8 cellular contexts compared by ENCODE assay signal in genomic region chr19:16572332-16573211, GRCh38. TPM values are rescaled to one million over a fixed set of nuclear protein-coding genes. Genes with fewer than 3 reads are reported as not detected.
DNase-seq lines count a peak whose midpoint lies in the region; ATAC-seq and TF ChIP-seq lines count a peak whose summit lies in the region.

SLC35E1 (minus strand) TSS chr19:16572415; CDS start chr19:16572364, 51 bp downstream.

- no peak within 1 kb of the TSS for H2BK20ac ChIP-seq in H9 (ENCODE audit: low read depth, low read length, poor library complexity, severe bottlenecking)

- ATAC-seq in stimulated activated naive CD8-positive, alpha-beta T cell treated with anti-CD3 and anti-CD28 coated beads, Interleukin-15, Interleukin-2, amounts not matched to agents 100 U/mL and 50 U/mL, for 24 hours = peak; percentile 97

- H2BK120ac ChIP-seq in H9 (ENCODE audit: low read depth, low read length, poor library complexity, severe bottlenecking) = no peak within 1 kb of the TSS

- H2BK12ac ChIP-seq in H9 (ENCODE audit: insufficient read length, low read depth, low read length) = no peak within 1 kb of the TSS

- no peak within 1 kb of the TSS for H2BK5ac ChIP-seq in H9 (ENCODE audit: insufficient read length, low read length)

- H4K5ac ChIP-seq in H9 (ENCODE audit: insufficient read length, low read depth, low read length) = no peak within 1 kb of the TSS

- H3K36me3 Mint-ChIP-seq in H9 (ENCODE audit: insufficient read depth in 1 of 3, low read depth in 3 of 3) (peaks cover 13 to 38% (median 33%) of the 10 kb centered on the region in 3 experiments; a peak in 6 of 7 replicates), nephron (ENCODE audit: low read depth) (peaks cover 26% of the 10 kb centered on the region)

- no peaks in the 10 kb centered on the region for H3K9me3 ChIP-seq in H9 (ENCODE audit: control insufficient read depth, low read depth, low read length)

- H3K18ac ChIP-seq in H9 (ENCODE audit: insufficient read length, low read depth, low read length) = no peak within 1 kb of the TSS

- H3K4me3 Mint-ChIP-seq in H9 (peak within 1 kb of the TSS; percentile 96 to 99), nephron (peak within 1 kb of the TSS; percentile 92 to 95 (median 94))

- peak within 1 kb of the TSS; percentile 97 for H3K4me3 ChIP-seq in fibroblast of the aortic adventitia (ENCODE audit: low read depth, low read length)

- no peak within 1 kb of the TSS for H3K56ac ChIP-seq in H9 (ENCODE audit: insufficient read length, low read depth, low read length)

- peak within 1 kb of the TSS; percentile 75 for H3K9ac ChIP-seq in H9 (ENCODE audit: extremely low read depth, insufficient read length, low read length)

- no peak within 1 kb of the TSS for H2AK5ac ChIP-seq in H9 (ENCODE audit: insufficient read length, low read length)

- WGBS in H9 (ENCODE audit: extremely low coverage, insufficient read length, low lambda C conversion rate) = no CpG with 5 or more reads among the region's 83 CpGs

- H4K8ac ChIP-seq in H9 (replicated peaks; ENCODE audit: insufficient read length, low read depth, low read length) = no peak within 1 kb of the TSS

- H3K79me2 ChIP-seq in H9 (ENCODE audit: insufficient read depth, low read length) = no peaks in the 10 kb centered on the region; the same call in 1 of the 2 replicates

- H4K91ac ChIP-seq in H9 (ENCODE audit: insufficient read length, low read depth, low read length) = no peak within 1 kb of the TSS

- TF ChIP-seq CTCF in H9 (conservative IDR thresholded peaks at IDR 0.05) (no peak), fibroblast of the aortic adventitia (IDR thresholded peaks at IDR 0.05; ENCODE audit: insufficient read depth, low read length) (no peak), nephron (IDR thresholded peaks at IDR 0.05; ENCODE audit: unreplicated experiment in 3 of 3) (no peak)

- peak within 1 kb of the TSS; percentile 42 for H3K14ac ChIP-seq in H9 (ENCODE audit: insufficient read depth, low read length)

- H3K27me3 Mint-ChIP-seq in H9 (ENCODE audit: low read depth) (no peaks in the 10 kb centered on the region), nephron (ENCODE audit: low read depth) (no peaks in the 10 kb centered on the region)

- peak within 1 kb of the TSS; percentile 94 for H3K4me2 ChIP-seq in H9 (ENCODE audit: insufficient read depth, insufficient read length, low read length)

- H3T11ph ChIP-seq in H9 (ENCODE audit: low read length) = no peak within 1 kb of the TSS

- H3K4ac ChIP-seq in H9 (ENCODE audit: low read depth, low read length) = no peak within 1 kb of the TSS

- DNase-seq in G401 (ENCODE audit: low spot score) (peak; percentile 96), H9 (peak; percentile 98), M059J (ENCODE audit: low read depth) (peak; percentile 97), SHP77 treated with DMSO at 0.1 percent for 48 hours (lab: John Stamatoyannopoulos, UW) (peak; percentile 97), fibroblast of the aortic adventitia (ENCODE audit: low read depth) (peak; percentile 91)
- DNase-seq in activated effector memory CD4-positive, alpha-beta T cell treated with anti-CD3 and anti-CD28 coated beads, Interleukin-2, amount 50 U/mL, for 16 hours = peak; percentile 97
- peak; percentile 94 for DNase-seq in stimulated activated naive CD8-positive, alpha-beta T cell treated with anti-CD3 and anti-CD28 coated beads, Interleukin-15, Interleukin-2, amounts not matched to agents 100 U/mL and 50 U/mL, for 24 hours

- H3K27me3 ChIP-seq in H9 (ENCODE audit: insufficient read depth, low read length) = no peaks in the 10 kb centered on the region

- no peak within 1 kb of the TSS for H2BK15ac ChIP-seq in H9 (ENCODE audit: low read depth, low read length)

- no peak within 1 kb of the TSS for H2AFZ ChIP-seq in H9 (ENCODE audit: low read length)

- H3K27ac ChIP-seq in H9 (ENCODE audit: insufficient read length, low read depth, low read length) = no peak within 1 kb of the TSS

- in situ Hi-C loops in G401 (cut with HindIII; ENCODE audit: low sequenced_read_pairs) = no loop called here

- H3K27ac Mint-ChIP-seq in H9 (peak within 1 kb of the TSS; percentile 97 to 98 (median 98)), nephron (peak within 1 kb of the TSS; percentile 80 to 94 (median 93))

- peaks cover 18 to 19% of the 10 kb centered on the region in 2 experiments for H3K4me1 Mint-ChIP-seq in H9
- H3K4me1 Mint-ChIP-seq in nephron = peaks cover 44% of the 10 kb centered on the region

- H3K79me1 ChIP-seq in H9 (ENCODE audit: insufficient read depth, low read depth, low read length, poor library complexity, severe bottlenecking) = peaks cover 14% of the 10 kb centered on the region

- H3K23ac ChIP-seq in H9 (ENCODE audit: insufficient read length, low read depth, low read length) = no peak within 1 kb of the TSS

- no peaks in the 10 kb centered on the region for H3K4me1 ChIP-seq in H9 (ENCODE audit: insufficient read depth, low read length)

- H3K9me3 Mint-ChIP-seq in H9 (no peaks in the 10 kb centered on the region; a peak in 1 of 5 replicates), nephron (no peaks in the 10 kb centered on the region)

- peaks cover 12% of the 10 kb centered on the region for H3K23me2 ChIP-seq in H9 (ENCODE audit: insufficient read length, low read depth, low read length, poor library complexity, severe bottlenecking)

- H4K20me1 ChIP-seq in H9 (ENCODE audit: control insufficient read depth, insufficient read depth, insufficient read length) = no peaks in the 10 kb centered on the region

RNA-seq across cellular contexts. Expression of gene SLC35E1, which starts in this region (rescaled TPM):
- 25.0 and 25.7 TPM in 2 replicates for total RNA-seq in G401 (2014; rRNA removed; shearing (Covaris generic))
- 34.0 and 35.8 TPM in 2 replicates for total RNA-seq in H9 (2021)
- total RNA-seq in M059J (2014; rRNA removed; shearing (Covaris generic)) = 35.7 and 43.5 TPM in 2 replicates
- 30.4 and 32.0 TPM in 2 replicates for total RNA-seq in fibroblast of the aortic adventitia (ENCODE audit: low replicate concordance)
